Comparison of ENCODE assay signal across 23 cellular contexts in genomic region chr22:22158207-22158816, GRCh38.
"Had no signal": no experiment of that assay in that cellular context is flagged by ENCODE, and none has a peak within 500 bp of the region (broad histone marks: within the 10 kb centered on the region; RNA-seq: fewer than 3 reads in every experiment).

No MANE protein-coding gene starts in this region.

- H3K36me3 Mint-ChIP-seq: activated naive CD4-positive, alpha-beta T cell treated with anti-CD3 and anti-CD28 coated beads, Interleukin-2, amount 10 ng/mL, durations not matched to agents 7 days and 5 days; activated naive CD8-positive, alpha-beta T cell treated with anti-CD3 and anti-CD28 coated beads for 36 hours; WTC11 had no signal

- DNase-seq: activated CD4-positive, alpha-beta T cell treated with anti-CD3 and anti-CD28 coated beads for 1 hour; activated CD4-positive, alpha-beta T cell treated with anti-CD3 and anti-CD28 coated beads, Interleukin-2, amount 10 ng/mL, durations not matched to agents 24 days and 14 days; activated CD4-positive, alpha-beta T cell treated with anti-CD3 and anti-CD28 coated beads, Interleukin-2, amount 50 U/mL, for 48 hours; activated gamma-delta T cell treated with Interleukin-2 at 50 U/mL for 16 hours; activated naive CD4-positive, alpha-beta T cell treated with anti-CD3 and anti-CD28 coated beads, Interleukin-2, amount 10 ng/mL, durations not matched to agents 7 days and 5 days; activated naive CD8-positive, alpha-beta T cell treated with anti-CD3 and anti-CD28 coated beads for 36 hours; activated T-cell treated with anti-CD3 and anti-CD28 coated beads, Interleukin-2, amount 50 U/mL, for 48 hours; brain microvascular endothelial cell; MM.1S; NCI-H1105; NCI-H1436; NCI-H1694 treated with DMSO at 0.1 percent for 48 hours; NCI-H2029 treated with DMSO at 0.1 percent for 48 hours; NCI-H510A treated with DMSO at 0.1 percent for 48 hours; NCI-H69; NK-92 treated with Interleukin-12 subunit alpha and Interleukin-12 subunit beta, amount 100 ng/mL, for 24 hours; PC-9; SHP77 treated with DMSO at 0.1 percent for 48 hours; T-helper 9 cell had no signal

- H3K4me1 Mint-ChIP-seq: WTC11 had no signal

- H3K4me2 ChIP-seq: PC-9 had no signal

- ATAC-seq: WTC11 had no signal

- H3K27ac Mint-ChIP-seq: activated CD4-positive, alpha-beta T cell treated with anti-CD3 and anti-CD28 coated beads, Interleukin-2, amount 10 ng/mL, durations not matched to agents 24 days and 14 days; activated naive CD4-positive, alpha-beta T cell treated with anti-CD3 and anti-CD28 coated beads, Interleukin-2, amount 10 ng/mL, durations not matched to agents 7 days and 5 days; activated naive CD8-positive, alpha-beta T cell treated with anti-CD3 and anti-CD28 coated beads for 36 hours; activated T-helper 2 cell treated with anti-CD3 and anti-CD28 coated beads, Interferon-gamma antibody, Interleukin-2, Interleukin-4, amounts not matched to agents 10 μg/mL and 5 μg/mL and 100 μg/mL, durations not matched to agents 14 hours and 24 hours and 36 hours; T-helper 1 cell treated with Interleukin-12 subunit alpha and Interleukin-12 subunit beta and Interleukin-4 antibody, amounts not matched to agents 30 μg/mL and 1 μg/mL, for 36 hours; WTC11 had no signal

- H3K4me3 Mint-ChIP-seq: activated CD4-positive, alpha-beta T cell treated with anti-CD3 and anti-CD28 coated beads, Interleukin-2, amount 10 ng/mL, durations not matched to agents 24 days and 14 days; activated naive CD4-positive, alpha-beta T cell treated with anti-CD3 and anti-CD28 coated beads, Interleukin-2, amount 10 ng/mL, durations not matched to agents 7 days and 5 days; activated naive CD8-positive, alpha-beta T cell treated with anti-CD3 and anti-CD28 coated beads for 36 hours; T-helper 1 cell treated with Interleukin-12 subunit alpha and Interleukin-12 subunit beta and Interleukin-4 antibody, amounts not matched to agents 30 μg/mL and 1 μg/mL, for 36 hours; WTC11 had no signal

- H3K27ac ChIP-seq: brain microvascular endothelial cell, cardiac muscle cell, PC-9 had no signal

- H3K4me3 ChIP-seq: cardiac muscle cell, PC-9 had no signal

- H2AFZ ChIP-seq: PC-9 had no signal

- H3K9me3 Mint-ChIP-seq: activated CD4-positive, alpha-beta T cell treated with anti-CD3 and anti-CD28 coated beads, Interleukin-2, amount 10 ng/mL, durations not matched to agents 24 days and 14 days; activated naive CD4-positive, alpha-beta T cell treated with anti-CD3 and anti-CD28 coated beads, Interleukin-2, amount 10 ng/mL, durations not matched to agents 7 days and 5 days; activated naive CD8-positive, alpha-beta T cell treated with anti-CD3 and anti-CD28 coated beads for 36 hours; activated T-helper 2 cell treated with anti-CD3 and anti-CD28 coated beads, Interferon-gamma antibody, Interleukin-2, Interleukin-4, amounts not matched to agents 10 μg/mL and 5 μg/mL and 100 μg/mL, durations not matched to agents 14 hours and 24 hours and 36 hours; T-helper 1 cell treated with Interleukin-12 subunit alpha and Interleukin-12 subunit beta and Interleukin-4 antibody, amounts not matched to agents 30 μg/mL and 1 μg/mL, for 36 hours; WTC11 had no signal

- H3K36me3 ChIP-seq: brain microvascular endothelial cell, cardiac muscle cell had no signal
